In the genomic region with DNA sequence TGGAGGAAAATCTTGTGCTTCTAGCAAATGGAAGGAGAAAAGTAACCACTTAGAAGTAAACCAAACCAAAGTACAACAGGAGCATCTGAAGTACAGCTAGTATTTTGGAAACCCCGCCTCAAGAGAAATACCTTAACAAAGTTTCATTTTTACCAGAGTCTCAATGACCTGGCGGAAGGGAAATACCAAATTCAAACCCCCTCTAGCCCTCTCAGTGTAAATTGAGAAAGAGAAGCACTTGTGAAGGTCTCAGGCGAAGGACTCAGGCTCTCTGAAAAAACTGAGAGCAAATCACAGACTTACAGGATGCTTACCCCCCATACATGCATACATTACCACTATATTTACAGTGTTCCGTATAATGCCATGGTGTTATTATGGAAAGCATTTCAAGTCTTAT, we compare ENCODE assay signal across 23 cellular contexts.
"Had no signal": no experiment of that assay in that cellular context is flagged by ENCODE, and none has a peak within 500 bp of the region (broad histone marks: within the 10 kb centered on the region; RNA-seq: fewer than 3 reads in every experiment).

No MANE protein-coding gene starts in this region.

- H3K36me3 ChIP-seq: lower lobe of right lung, tibial artery had no signal

- H3K36me3 Mint-ChIP-seq: activated naive CD8-positive, alpha-beta T cell treated with anti-CD3 and anti-CD28 coated beads for 36 hours; immature natural killer cell had no signal

- ATAC-seq: activated CD4-positive, alpha-beta T cell treated with anti-CD3 and anti-CD28 coated beads for 36 hours; activated T-cell treated with anti-CD3 and anti-CD28 coated beads, Interleukin-2, amount 50 U/mL, for 4 hours; esophagus mucosa; left lobe of liver; lower lobe of right lung; mucosa of descending colon; right cardiac atrium; stimulated activated naive CD8-positive, alpha-beta T cell treated with anti-CD3 and anti-CD28 coated beads, Interleukin-15, amount 100 ng/mL, for 72 hours had no signal

- H3K9ac ChIP-seq: parathyroid adenoma had no signal

- H2AFZ ChIP-seq: hepatocyte, parathyroid adenoma had no signal

- DNase-seq: activated B cell treated with CpG ODN at 0.5 μM for 24 hours; activated CD4-positive, alpha-beta T cell treated with anti-CD3 and anti-CD28 coated beads for 36 hours; activated CD4-positive, alpha-beta T cell treated with anti-CD3 and anti-CD28 coated beads, Interleukin-2, amount 50 U/mL, for 48 hours; activated CD8-positive, alpha-beta memory T cell treated with anti-CD3 and anti-CD28 coated beads, Interleukin-2, amount 50 U/mL, for 48 hours; activated naive CD4-positive, alpha-beta T cell treated with Interleukin-2 at 50 U/mL for 16 hours; activated naive CD8-positive, alpha-beta T cell treated with anti-CD3 and anti-CD28 coated beads for 36 hours; activated T-cell treated with anti-CD3 and anti-CD28 coated beads, Interleukin-2, amount 50 U/mL, for 4 hours; central memory CD4-positive, alpha-beta T cell; effector memory CD4-positive, alpha-beta T cell; glutamatergic neuron; immature natural killer cell; lower lobe of right lung; mesendoderm; mucosa of descending colon; nephron progenitor cell; right cardiac atrium; stimulated activated CD4-positive, alpha-beta T cell treated with anti-CD3 and anti-CD28 coated beads, Interleukin-4, amount 100 ng/mL, for 4 hours; stimulated activated naive CD8-positive, alpha-beta T cell treated with anti-CD3 and anti-CD28 coated beads, Interleukin-15, amount 100 ng/mL, for 72 hours; tibial artery had no signal

- H3K9me3 ChIP-seq: lower lobe of right lung, tibial artery had no signal

- H3K27ac ChIP-seq: hepatocyte, lower lobe of right lung, parathyroid adenoma, tibial artery had no signal

- H3K4me1 ChIP-seq: lower lobe of right lung, parathyroid adenoma, tibial artery had no signal

- H3K4me2 ChIP-seq: hepatocyte had no signal

- H3K27ac Mint-ChIP-seq: activated B cell treated with CpG ODN at 0.5 μM for 24 hours; activated CD4-positive, alpha-beta T cell treated with anti-CD3 and anti-CD28 coated beads for 36 hours; activated naive CD8-positive, alpha-beta T cell treated with anti-CD3 and anti-CD28 coated beads for 36 hours; immature natural killer cell; nephron progenitor cell; stimulated activated naive CD8-positive, alpha-beta T cell treated with anti-CD3 and anti-CD28 coated beads, Interleukin-15, amount 100 ng/mL, for 72 hours had no signal

- H3K4me1 Mint-ChIP-seq: activated B cell treated with CpG ODN at 0.5 μM for 24 hours; activated CD4-positive, alpha-beta T cell treated with anti-CD3 and anti-CD28 coated beads for 36 hours; activated naive CD8-positive, alpha-beta T cell treated with anti-CD3 and anti-CD28 coated beads for 36 hours; immature natural killer cell; stimulated activated naive CD8-positive, alpha-beta T cell treated with anti-CD3 and anti-CD28 coated beads, Interleukin-15, amount 100 ng/mL, for 72 hours had no signal

- H3K4me3 Mint-ChIP-seq: activated B cell treated with CpG ODN at 0.5 μM for 24 hours; activated CD4-positive, alpha-beta T cell treated with anti-CD3 and anti-CD28 coated beads for 36 hours; activated naive CD8-positive, alpha-beta T cell treated with anti-CD3 and anti-CD28 coated beads for 36 hours; activated T-cell treated with anti-CD3 and anti-CD28 coated beads, Interleukin-2, amount 50 U/mL, for 4 hours; immature natural killer cell; nephron progenitor cell; stimulated activated naive CD8-positive, alpha-beta T cell treated with anti-CD3 and anti-CD28 coated beads, Interleukin-15, amount 100 ng/mL, for 72 hours had no signal

- H3K79me2 ChIP-seq: hepatocyte, parathyroid adenoma had no signal

- H3K27me3 ChIP-seq: hepatocyte, tibial artery had no signal

- H3K9me3 Mint-ChIP-seq: activated naive CD8-positive, alpha-beta T cell treated with anti-CD3 and anti-CD28 coated beads for 36 hours; nephron progenitor cell; stimulated activated naive CD8-positive, alpha-beta T cell treated with anti-CD3 and anti-CD28 coated beads, Interleukin-15, amount 100 ng/mL, for 72 hours had no signal

- H3K4me3 ChIP-seq: hepatocyte, lower lobe of right lung, mucosa of descending colon, tibial artery had no signal
